ENCODE assay signal across 11 cellular contexts in genomic region chr10:102710604-102711003, GRCh38. TPM values are rescaled to one million over a fixed set of nuclear protein-coding genes. Genes with fewer than 3 reads are reported as not detected.
DNase-seq lines count a peak whose midpoint lies in the region; ATAC-seq and TF ChIP-seq lines count a peak whose summit lies in the region.
"Had no signal": no experiment of that assay in that cellular context is flagged by ENCODE, and none has a peak within 500 bp of the region (broad histone marks: within the 10 kb centered on the region; RNA-seq: fewer than 3 reads in every experiment).

No MANE protein-coding gene starts in this region.

- peak overlapping the region; percentile 88 for H3K27ac ChIP-seq in DOHH2 (ENCODE audit: low read depth, low read length)
- H3K27ac ChIP-seq: heart left ventricle had no signal

- peaks cover 85% of the 10 kb centered on the region for H3K79me2 ChIP-seq in DOHH2 (ENCODE audit: control insufficient read depth, low read length)

- peaks cover 48% of the 10 kb centered on the region for H3K4me1 ChIP-seq in DOHH2 (ENCODE audit: control insufficient read depth, low read length)

- H3K4me1 Mint-ChIP-seq in IgD-negative memory B cell, result peaks cover 25 to 34% (median 26%) of the 10 kb centered on the region in 3 donors
- peaks cover 40% of the 10 kb centered on the region for H3K4me1 Mint-ChIP-seq in nephron

- H3K27ac Mint-ChIP-seq in IgD-negative memory B cell, result peak overlapping the region in 2 of 3 donors; percentile 33 to 95
- H3K27ac Mint-ChIP-seq in nephron, result peak overlapping the region; percentile 34 to 76 (median 38)
- H3K27ac Mint-ChIP-seq: activated naive CD8-positive, alpha-beta T cell treated with anti-CD3 and anti-CD28 coated beads, Interleukin-2, amount 10 ng/mL, durations not matched to agents 7 days and 5 days had no signal

- H4K20me1 ChIP-seq in DOHH2 (ENCODE audit: control insufficient read depth, insufficient read depth, low read depth, low read length), result no peaks in the 10 kb centered on the region

- peaks cover 6% of the 10 kb centered on the region; the same call in 1 of the 2 replicates for H3K36me3 ChIP-seq in DOHH2 (ENCODE audit: control insufficient read depth, low read length)
- H3K36me3 ChIP-seq: heart left ventricle had no signal

- H3K27me3 Mint-ChIP-seq in IgD-negative memory B cell (no peaks in the 10 kb centered on the region), nephron (ENCODE audit: low read depth) (no peaks in the 10 kb centered on the region)
- H3K27me3 Mint-ChIP-seq: activated naive CD8-positive, alpha-beta T cell treated with anti-CD3 and anti-CD28 coated beads, Interleukin-2, amount 10 ng/mL, durations not matched to agents 7 days and 5 days; naive thymus-derived CD4-positive, alpha-beta T cell had no signal

- H3K4me2 ChIP-seq in DOHH2 (ENCODE audit: low read length), result peak overlapping the region; percentile 84

- ATAC-seq in HG02885 (IDR thresholded peaks at IDR 0.05; ENCODE audit: poor library complexity, unreplicated experiment), result no peak
- ATAC-seq: heart left ventricle; naive thymus-derived CD4-positive, alpha-beta T cell had no signal

- H3K4me3 Mint-ChIP-seq in IgD-negative memory B cell, result peak overlapping the region in 1 of 4 donors; percentile 71
- peak overlapping the region; percentile 41 to 73 (median 62) for H3K4me3 Mint-ChIP-seq in nephron
- H3K4me3 Mint-ChIP-seq: activated naive CD8-positive, alpha-beta T cell treated with anti-CD3 and anti-CD28 coated beads, Interleukin-2, amount 10 ng/mL, durations not matched to agents 7 days and 5 days had no signal

- H3K9me3 Mint-ChIP-seq in IgD-negative memory B cell (no peaks in the 10 kb centered on the region), nephron (no peaks in the 10 kb centered on the region)
- H3K9me3 Mint-ChIP-seq: activated naive CD8-positive, alpha-beta T cell treated with anti-CD3 and anti-CD28 coated beads, Interleukin-2, amount 10 ng/mL, durations not matched to agents 7 days and 5 days; naive thymus-derived CD4-positive, alpha-beta T cell had no signal

- H3K4me3 ChIP-seq in DOHH2 (ENCODE audit: low read length), result peak overlapping the region; percentile 52
- H3K4me3 ChIP-seq: heart left ventricle had no signal

- H3K9me2 ChIP-seq in DOHH2 (replicated peaks; ENCODE audit: control insufficient read depth, low read length), result no peaks in the 10 kb centered on the region

- H3K27me3 ChIP-seq in DOHH2 (ENCODE audit: control insufficient read depth, low read length), result no peaks in the 10 kb centered on the region
- H3K27me3 ChIP-seq: heart left ventricle had no signal

- no peaks in the 10 kb centered on the region for H3K9me3 ChIP-seq in DOHH2 (ENCODE audit: control insufficient read depth, insufficient read depth, low read length)
- H3K9me3 ChIP-seq: heart left ventricle had no signal

- TF ChIP-seq CTCF in DOHH2 (IDR thresholded peaks at IDR 0.05; ENCODE audit: low read depth, low read length, poor library complexity, severe bottlenecking) (no peak), nephron (IDR thresholded peaks at IDR 0.05; ENCODE audit: unreplicated experiment in 3 of 3) (no peak)

- peak; percentile 75 for DNase-seq in astrocyte of the hippocampus (ENCODE audit: low read depth, low spot score)
- no peak for DNase-seq in NCI-H524 treated with DMSO at 0.1 percent for 48 hours (lab: John Stamatoyannopoulos, UW)
- no peak for DNase-seq in stimulated activated CD4-positive, alpha-beta T cell treated with anti-CD3 and anti-CD28 coated beads, Interleukin-2, amount 100 ng/mL, for 48 hours
- DNase-seq: activated naive CD8-positive, alpha-beta T cell treated with anti-CD3 and anti-CD28 coated beads, Interleukin-2, amount 10 ng/mL, durations not matched to agents 7 days and 5 days; heart left ventricle; naive thymus-derived CD4-positive, alpha-beta T cell; NCI-H2227 treated with DMSO at 0.1 percent for 48 hours had no signal

- peaks cover 13% of the 10 kb centered on the region for H3F3A ChIP-seq in DOHH2 (ENCODE audit: control insufficient read depth, insufficient read depth)

- no peaks in the 10 kb centered on the region for H3K36me3 Mint-ChIP-seq in IgD-negative memory B cell
- no peaks in the 10 kb centered on the region for H3K36me3 Mint-ChIP-seq in nephron (ENCODE audit: low read depth)

RNA-seq across cellular contexts. Expression of gene ARL3, which starts 3.6 kb away (rescaled TPM):
- polyA plus RNA-seq in IgD-negative memory B cell, result 3.8 TPM

RNA-seq across cellular contexts. Expression of gene SFXN2, which starts 3.8 kb away (rescaled TPM):
- 6.4 TPM for polyA plus RNA-seq in IgD-negative memory B cell

RNA-seq across cellular contexts. Expression of gene WBP1L, which starts 33.1 kb away (rescaled TPM):
- 28.8 TPM for polyA plus RNA-seq in IgD-negative memory B cell
